ENCODE assay signal across 18 cellular contexts in genomic region chr16:88380099-88380498, GRCh38.
"Had no signal": no experiment of that assay in that cellular context is flagged by ENCODE, and none has a peak within 500 bp of the region (broad histone marks: within the 10 kb centered on the region; RNA-seq: fewer than 3 reads in every experiment).

No MANE protein-coding gene starts in this region.

- H3K36me3 ChIP-seq: heart left ventricle, neutrophil, tibial nerve had no signal

- ATAC-seq: esophagus mucosa; heart left ventricle; left colon; naive thymus-derived CD4-positive, alpha-beta T cell; stimulated activated memory B cell treated with anti-CD40 and anti-IgM and Interleukin-4, amounts not matched to agents 10 μg/mL and 1 μg/mL and 100 μg/mL, for 72 hours had no signal

- H3K4me3 Mint-ChIP-seq: naive thymus-derived CD4-positive, alpha-beta T cell; nephron progenitor cell; stimulated activated memory B cell treated with anti-CD40 and anti-IgM and Interleukin-4, amounts not matched to agents 10 μg/mL and 1 μg/mL and 100 μg/mL, for 72 hours; stimulated activated naive CD8-positive, alpha-beta T cell treated with anti-CD3 and anti-CD28 coated beads, Interleukin-15, Interleukin-2, amounts not matched to agents 100 ng/mL and 50 ng/mL, for 24 hours had no signal

- H3K27ac Mint-ChIP-seq: naive thymus-derived CD4-positive, alpha-beta T cell; nephron progenitor cell; stimulated activated memory B cell treated with anti-CD40 and anti-IgM and Interleukin-4, amounts not matched to agents 10 μg/mL and 1 μg/mL and 100 μg/mL, for 72 hours; stimulated activated naive CD8-positive, alpha-beta T cell treated with anti-CD3 and anti-CD28 coated beads, Interleukin-15, Interleukin-2, amounts not matched to agents 100 ng/mL and 50 ng/mL, for 24 hours had no signal

- H3K4me1 Mint-ChIP-seq: nephron progenitor cell had no signal

- FAIRE-seq: endometrium, frontal cortex had no signal

- H3K9me3 Mint-ChIP-seq: nephron progenitor cell; stimulated activated memory B cell treated with anti-CD40 and anti-IgM and Interleukin-4, amounts not matched to agents 10 μg/mL and 1 μg/mL and 100 μg/mL, for 72 hours; stimulated activated naive CD8-positive, alpha-beta T cell treated with anti-CD3 and anti-CD28 coated beads, Interleukin-15, Interleukin-2, amounts not matched to agents 100 ng/mL and 50 ng/mL, for 24 hours had no signal

- H3K27me3 ChIP-seq: testis had no signal

- H3K4me3 ChIP-seq: coronary artery, heart left ventricle, testis, tibial nerve had no signal

- H3K27ac ChIP-seq: coronary artery, heart left ventricle, neutrophil, testis, tibial nerve had no signal

- DNase-seq: effector CD8-positive, alpha-beta T cell; hippocampal formation; left colon; mammary epithelial cell; naive thymus-derived CD4-positive, alpha-beta T cell; nephron progenitor cell; stimulated activated CD4-positive, alpha-beta T cell treated with anti-CD3 and anti-CD28 coated beads, Interleukin-1b, Interleukin-23, amount 100 ng/mL, for 48 hours; stimulated activated CD4-positive, alpha-beta T cell treated with anti-CD3 and anti-CD28 coated beads, Interleukin-4, amount 100 ng/mL, for 24 hours; testis had no signal

- H3K9me3 ChIP-seq: heart left ventricle, neutrophil, testis, tibial nerve had no signal
